In genomic region chrX:34300871-34301270, GRCh38 we compare ENCODE assay signal across 8 cellular contexts.
DNase-seq lines count a peak whose midpoint lies in the region; ATAC-seq, FAIRE-seq and TF ChIP-seq lines count a peak whose summit lies in the region.

No MANE protein-coding gene starts in this region.

- TF ChIP-seq POLR2A in GM12878 (IDR thresholded peaks at IDR 0.05; ENCODE audit: low read depth, low read length) (no peak), HepG2 (IDR thresholded peaks at IDR 0.05; ENCODE audit: insufficient read depth in 1 of 2, low read depth in 2 of 2, low read length in 2 of 2) (no peak)

- CTCF ChIA-PET in GM10248 (lab: Yijun Ruan, JAX) = interaction anchor here (1.1 kb wide), 1 partner anchor 866 kb away, joined by 4 read pairs; no protein-coding TSS in a partner anchor
- CTCF ChIA-PET in GM12878 (lab: Yijun Ruan, JAX) = interaction anchor here (0.6 to 6.2 kb wide), 4 partner anchors 10 to 1146 kb away, joined by 3 to 63 read pairs (median 5); no protein-coding TSS in a partner anchor
- CTCF ChIA-PET in HepG2 (lab: Yijun Ruan, JAX; ENCODE audit: low intra/inter-chr PET ratio, low total read pairs) = interaction anchor here (1.5 kb wide), 1 partner anchor 867 kb away, joined by 5 read pairs; no protein-coding TSS in a partner anchor

- RAD21 ChIA-PET in GM12878 (lab: Charles Lee; ENCODE audit: unreplicated experiment) = interaction anchor here (1.2 kb wide), 1 partner anchor 866 kb away, joined by 9 read pairs; no protein-coding TSS in a partner anchor

- no peak overlapping the region for H3K4me2 ChIP-seq in GM12878 (ENCODE audit: control insufficient read depth, insufficient read depth)
- H3K4me2 ChIP-seq in HepG2 (ENCODE audit: low read depth, low read length) = no peak overlapping the region

- H3K27me3 ChIP-seq in GM12878 (replicated peaks in 1 of 2; ENCODE audit: control insufficient read depth in 2 of 2, insufficient read depth in 2 of 2, low read length in 1 of 2) (no peaks in the 10 kb centered on the region), HepG2 (ENCODE audit: control insufficient read depth in 1 of 2, insufficient read depth in 2 of 2, low read length in 2 of 2) (no peaks in the 10 kb centered on the region)

- H4K20me1 ChIP-seq in GM12878 (ENCODE audit: control insufficient read depth, insufficient read depth) (no peaks in the 10 kb centered on the region), HepG2 (ENCODE audit: insufficient read depth, low read length) (no peaks in the 10 kb centered on the region)

- H3K79me2 ChIP-seq in GM12878 (ENCODE audit: control insufficient read depth, insufficient read depth, low read length) (no peaks in the 10 kb centered on the region), HepG2 (ENCODE audit: insufficient read depth, low read length) (no peaks in the 10 kb centered on the region)

- H3K36me3 ChIP-seq in GM12878 (ENCODE audit: control insufficient read depth in 2 of 2, insufficient read depth in 2 of 2, low read length in 1 of 2) (no peaks in the 10 kb centered on the region), HepG2 (replicated peaks in 1 of 2; ENCODE audit: control insufficient read depth in 1 of 2, insufficient read depth in 2 of 2, low read length in 2 of 2) (no peaks in the 10 kb centered on the region)

- FAIRE-seq in GM12878 (lab: Jason Lieb, UNC) = no peak
- FAIRE-seq in HepG2 (lab: Jason Lieb, UNC) = peak; percentile 48

- H3K4me1 ChIP-seq in GM12878 (ENCODE audit: control insufficient read depth, insufficient read depth, low read length) (no peaks in the 10 kb centered on the region), HepG2 (ENCODE audit: insufficient read depth, low read length) (no peaks in the 10 kb centered on the region)

- 0% methylated on average over 1 of the region's 1 CpG for WGBS in GM12878 (ENCODE audit: insufficient coverage, insufficient replicate concordance, low lambda C conversion rate, missing lambda C conversion rate)
- WGBS in HepG2 (ENCODE audit: low lambda C conversion rate) = 0% methylated on average over 1 of the region's 1 CpG

- DNase-seq in AG08396 (ENCODE audit: low spot score) (peak; percentile 5), GM10248 (ENCODE audit: extremely low spot score) (peak; percentile 4), MV-4-11 (lab: John Stamatoyannopoulos, UW) (peak; percentile 8), GM12878 (ENCODE audit: low read depth, low spot score) (no peak), HepG2 (ENCODE audit: low spot score) (peak; percentile 6)
- no peak for DNase-seq in activated T-cell treated with anti-CD3 and anti-CD28 coated beads, Interleukin-2, amount 50 U/mL, for 1 hour

- SMC1A ChIA-PET in GM12878 (lab: Charles Lee; ENCODE audit: uncharacterized antibody, unreplicated experiment) = interaction anchor here (0.7 to 1.2 kb wide), 4 partner anchors 10 to 866 kb away, joined by 3 to 4 read pairs (median 3); no protein-coding TSS in a partner anchor

- H3K27ac ChIP-seq in GM12878 (ENCODE audit: control insufficient read depth, insufficient read depth) (no peak overlapping the region), HepG2 (ENCODE audit: extremely low read length, insufficient read depth, low read length) (no peak overlapping the region)

- in situ Hi-C loops in GM12878 (cut with MboI) (loop anchor here (5.0 kb wide), 1 partner anchor 864 kb away; no protein-coding TSS in a partner anchor), HepG2 (cut with HindIII; ENCODE audit: extremely low pct_ligation_motif_present, low pct_unique_long_range_greater_than_20kb) (no loop called here)

- BruUV-seq in GM12878 (replicated peaks; lab: Mats Ljungman, UMichigan) = no TSS peak
- BruUV-seq in HepG2 (replicated peaks; lab: Mats Ljungman, UMichigan) = no TSS peak

- ATAC-seq in GM12878 (peak; percentile 61; the same call in 2 of the 3 replicates), HepG2 (no peak), HG02588 (IDR thresholded peaks at IDR 0.05; ENCODE audit: unreplicated experiment) (no peak), HG03139 (IDR thresholded peaks at IDR 0.05; ENCODE audit: unreplicated experiment) (no peak)

- TF ChIP-seq CTCF in GM10248 (IDR thresholded peaks at IDR 0.05; ENCODE audit: control extremely low read depth, extremely low read depth, low read depth, missing control alignments) (peak; percentile 18), GM12878 (IDR thresholded peaks at IDR 0.05 in 2 of 3, conservative IDR thresholded peaks at IDR 0.05 in 1 of 3; ENCODE audit: control insufficient read depth in 2 of 3, extremely low read depth in 1 of 3, insufficient read depth in 1 of 3, low read depth in 3 of 3, low read length in 3 of 3) (peak; percentile 49 to 75 (median 60); a peak in 5 of 6 replicates), HepG2 (CRISPR knock-in tag; IDR thresholded peaks at IDR 0.05) (peak; percentile 46)

- TF ChIP-seq RAD21 in GM12878 (IDR thresholded peaks at IDR 0.05; ENCODE audit: insufficient read depth, low read depth, low read length) (peak; percentile 78), HepG2 (CRISPR knock-in tag; IDR thresholded peaks at IDR 0.05) (no peak)

- no peak overlapping the region for H3K4me3 ChIP-seq in GM12878
- H3K4me3 ChIP-seq in HepG2 (replicated peaks in 1 of 3; ENCODE audit: insufficient read depth in 1 of 3, low read depth in 2 of 3, low read length in 3 of 3) = no peak overlapping the region

- H3K9ac ChIP-seq in GM12878 (ENCODE audit: control insufficient read depth, insufficient read depth, low read length) (no peak overlapping the region), HepG2 (ENCODE audit: insufficient read depth, low read depth, low read length) (no peak overlapping the region)

- intact Hi-C loops in GM12878 (cut with micrococcal nuclease; ENCODE audit: unreplicated experiment) (loop anchor here (1.0 to 5.0 kb wide), 3 partner anchors 867 to 1894 kb away; no protein-coding TSS in a partner anchor), HepG2 (cut with micrococcal nuclease; ENCODE audit: unreplicated experiment) (loop anchor here (5.0 kb wide), 1 partner anchor 1769 kb away; no protein-coding TSS in a partner anchor)

- H3K9me3 ChIP-seq in GM12878 (replicated peaks; ENCODE audit: control insufficient read depth, insufficient read depth, low read length) (no peaks in the 10 kb centered on the region), HepG2 (ENCODE audit: low read length) (no peaks in the 10 kb centered on the region)

- POLR2A ChIA-PET in GM10248 (lab: Yijun Ruan, JAX) = no interaction called here
- POLR2A ChIA-PET in GM12878 (lab: Charles Lee) = no interaction called here
- POLR2A ChIA-PET in HepG2 (lab: Yijun Ruan, JAX) = no interaction called here

- no peak for TF ChIP-seq EP300 in GM12878 (IDR thresholded peaks at IDR 0.05; ENCODE audit: borderline replicate concordance in 1 of 2, control insufficient read depth in 1 of 2, low read depth in 2 of 2, low read length in 2 of 2)
- no peak for TF ChIP-seq EP300 in HepG2 (IDR thresholded peaks at IDR 0.05; ENCODE audit: low read depth in 2 of 2, low read length in 2 of 2)
- TF ChIP-seq EP300 in HepG2 (CRISPR knock-in tag; IDR thresholded peaks at IDR 0.05; ENCODE audit: borderline replicate concordance) = no peak

- H2AFZ ChIP-seq in GM12878 (ENCODE audit: control insufficient read depth, low read depth, low read length) (no peak overlapping the region), HepG2 (ENCODE audit: low read length) (no peak overlapping the region)

TF ChIP-seq in GM12878, 131 proteins besides CTCF, POLR2A, EP300 and RAD21:
- no peak for TF ChIP-seq E2F8 (IDR thresholded peaks at IDR 0.05; ENCODE audit: low read depth, partially characterized antibody)
- TF ChIP-seq SMC3 (IDR thresholded peaks at IDR 0.05; ENCODE audit: borderline replicate concordance, low read length) = peak; percentile 65

TF ChIP-seq in HepG2, 621 proteins besides CTCF, POLR2A, EP300 and RAD21:
- peak; percentile 52 for TF ChIP-seq STAG1 (CRISPR knock-in tag; IDR thresholded peaks at IDR 0.05)
- TF ChIP-seq, protein P1, sequence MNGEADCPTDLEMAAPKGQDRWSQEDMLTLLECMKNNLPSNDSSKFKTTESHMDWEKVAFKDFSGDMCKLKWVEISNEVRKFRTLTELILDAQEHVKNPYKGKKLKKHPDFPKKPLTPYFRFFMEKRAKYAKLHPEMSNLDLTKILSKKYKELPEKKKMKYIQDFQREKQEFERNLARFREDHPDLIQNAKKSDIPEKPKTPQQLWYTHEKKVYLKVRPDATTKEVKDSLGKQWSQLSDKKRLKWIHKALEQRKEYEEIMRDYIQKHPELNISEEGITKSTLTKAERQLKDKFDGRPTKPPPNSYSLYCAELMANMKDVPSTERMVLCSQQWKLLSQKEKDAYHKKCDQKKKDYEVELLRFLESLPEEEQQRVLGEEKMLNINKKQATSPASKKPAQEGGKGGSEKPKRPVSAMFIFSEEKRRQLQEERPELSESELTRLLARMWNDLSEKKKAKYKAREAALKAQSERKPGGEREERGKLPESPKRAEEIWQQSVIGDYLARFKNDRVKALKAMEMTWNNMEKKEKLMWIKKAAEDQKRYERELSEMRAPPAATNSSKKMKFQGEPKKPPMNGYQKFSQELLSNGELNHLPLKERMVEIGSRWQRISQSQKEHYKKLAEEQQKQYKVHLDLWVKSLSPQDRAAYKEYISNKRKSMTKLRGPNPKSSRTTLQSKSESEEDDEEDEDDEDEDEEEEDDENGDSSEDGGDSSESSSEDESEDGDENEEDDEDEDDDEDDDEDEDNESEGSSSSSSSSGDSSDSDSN (CRISPR knock-in tag; IDR thresholded peaks at IDR 0.05) = no peak

Comparison
In these comparisons a context has a peak if more than half of its experiments do, and no peak if none do; other contexts are left out.
1. DNase-seq: peak in AG08396 (single experiment), GM10248 (single experiment), MV-4-11 (single experiment) and HepG2 (single experiment); none in GM12878 (single experiment) and activated T-cell treated with anti-CD3 and anti-CD28 coated beads, Interleukin-2, amount 50 U/mL, for 1 hour (single experiment).
2. Peak in every context shown above with its lines, with median percentiles within 50 percentile points of each other: CTCF ChIP-seq.